26 cellular contexts compared by ENCODE assay signal in genomic region chr7:20738517-20739481, GRCh38. TPM values are rescaled to one million over a fixed set of nuclear protein-coding genes. Genes with fewer than 3 reads are reported as not detected.
DNase-seq lines count a peak whose midpoint lies in the region; ATAC-seq, FAIRE-seq and TF ChIP-seq lines count a peak whose summit lies in the region.
"Had no signal": no experiment of that assay in that cellular context is flagged by ENCODE, and none has a peak within 500 bp of the region (broad histone marks: within the 10 kb centered on the region; RNA-seq: fewer than 3 reads in every experiment).

No MANE protein-coding gene starts in this region.

- no peaks in the 10 kb centered on the region for H3K9me3 ChIP-seq in H1 (ENCODE audit: insufficient read depth in 2 of 2, low read depth in 1 of 2, low read length in 1 of 2)
- H3K9me3 ChIP-seq: gastroesophageal sphincter, tibial artery had no signal

- H3K14ac ChIP-seq in H1 (ENCODE audit: insufficient read length): no peak overlapping the region

- no peak for TF ChIP-seq CTCF in H1 (IDR thresholded peaks at IDR 0.05; ENCODE audit: control extremely low read depth in 1 of 3, insufficient read depth in 1 of 3, low read depth in 1 of 3, low read length in 3 of 3)
- no peak for TF ChIP-seq CTCF in MCF 10A (IDR thresholded peaks at IDR 0.05; ENCODE audit: unreplicated experiment)

- H3K36me3 Mint-ChIP-seq in MCF 10A (ENCODE audit: insufficient read depth, unreplicated experiment): no peaks in the 10 kb centered on the region

- FAIRE-seq in H1 (lab: Jason Lieb, UNC): peak; percentile 45
- FAIRE-seq: bronchial epithelial cell had no signal

- no peak overlapping the region for H3K27ac ChIP-seq in H1 (ENCODE audit: low read depth, low read length)
- H3K27ac ChIP-seq: C4-2B, gastroesophageal sphincter, GM23248, tibial artery had no signal

- intact Hi-C loops in MCF 10A (cut with micrococcal nuclease): no loop called here

- no peak overlapping the region for H2BK15ac ChIP-seq in H1 (ENCODE audit: low read length)

- H2AFZ ChIP-seq in H1 (ENCODE audit: low read length): no peak overlapping the region
- H2AFZ ChIP-seq: GM23248 had no signal

- WGBS in H1 (ENCODE audit: extremely low coverage in 1 of 2, insufficient coverage in 1 of 2, insufficient read length in 1 of 2, insufficient replicate concordance in 2 of 2, low coverage in 1 of 2, low lambda C conversion rate in 2 of 2, missing lambda C conversion rate in 1 of 2), 2 experiments: 90% methylated on average over 11 of the region's 11 CpGs; no CpG with 5 or more reads in 1 of the 2 experiments

- no peak overlapping the region for H2AK5ac ChIP-seq in H1 (ENCODE audit: low read depth, low read length)

- H3K4me3 Mint-ChIP-seq in MCF 10A (ENCODE audit: unreplicated experiment): no peak overlapping the region

- H2BK20ac ChIP-seq in H1 (ENCODE audit: low read length): no peak overlapping the region

- no peak overlapping the region for H2BK5ac ChIP-seq in H1 (ENCODE audit: low read depth, low read length)

- POLR2A ChIA-PET in H1 (lab: Charles Lee; ENCODE audit: partially characterized antibody) (no interaction called here), MCF 10A (lab: Yijun Ruan, JAX) (no interaction called here)

- BruUV-seq in MCF 10A (replicated peaks; lab: Mats Ljungman, UMichigan): no TSS peak

- H3K79me1 ChIP-seq in H1 (ENCODE audit: low read depth, low read length): no peaks in the 10 kb centered on the region

- H3K23ac ChIP-seq in H1 (ENCODE audit: insufficient read length): no peak overlapping the region

- H4K5ac ChIP-seq in H1 (ENCODE audit: insufficient read length, low read depth, low read length): no peak overlapping the region

- no peaks in the 10 kb centered on the region for H3K23me2 ChIP-seq in H1 (ENCODE audit: low read depth, low read length)

- H3K18ac ChIP-seq in H1 (ENCODE audit: extremely low read depth, low read length): no peak overlapping the region

- peaks cover 0 to 1% (median 0%) of the 10 kb centered on the region in 4 experiments; a peak in 1 of 7 replicates for H3K27me3 ChIP-seq in H1 (replicated peaks in 1 of 4; ENCODE audit: control insufficient read depth in 3 of 4, extremely low read depth in 1 of 4, insufficient read depth in 3 of 4, low read length in 3 of 4)
- H3K27me3 ChIP-seq in H7 (ENCODE audit: control insufficient read depth, insufficient read depth, low read length): no peaks in the 10 kb centered on the region
- H3K27me3 ChIP-seq: gastroesophageal sphincter, tibial artery had no signal

- no peak overlapping the region for H3K56ac ChIP-seq in H1 (replicated peaks; ENCODE audit: insufficient read length, low read depth, low read length)

- no peaks in the 10 kb centered on the region for H4K20me1 ChIP-seq in H1 (replicated peaks in 1 of 2; ENCODE audit: control insufficient read depth in 1 of 2, insufficient read depth in 2 of 2, low read length in 2 of 2)

- H3K36me3 ChIP-seq in H1 (ENCODE audit: control insufficient read depth in 2 of 4, insufficient read depth in 4 of 4, low read length in 3 of 4) (no peaks in the 10 kb centered on the region), H7 (replicated peaks; ENCODE audit: control insufficient read depth, insufficient read depth, low read length) (no peaks in the 10 kb centered on the region)
- H3K36me3 ChIP-seq: gastroesophageal sphincter, tibial artery had no signal

- no peak overlapping the region for H4K8ac ChIP-seq in H1 (ENCODE audit: extremely low read depth, insufficient read depth, low read length)

- H3K9ac ChIP-seq in H1 (replicated peaks in 1 of 4; ENCODE audit: extremely low read depth in 1 of 4, low read depth in 3 of 4, low read length in 3 of 4): no peak overlapping the region
- H3K9ac ChIP-seq: GM23248 had no signal

- H3K4ac ChIP-seq in H1 (replicated peaks; ENCODE audit: insufficient read length, low read depth, low read length): no peak overlapping the region

- H3K4me1 Mint-ChIP-seq in MCF 10A (ENCODE audit: insufficient read depth, unreplicated experiment): no peaks in the 10 kb centered on the region

- H4K91ac ChIP-seq in H1 (replicated peaks; ENCODE audit: insufficient read length, low read length): no peak overlapping the region

- no peaks in the 10 kb centered on the region for H3K4me1 ChIP-seq in H1 (replicated peaks in 1 of 4; ENCODE audit: control insufficient read depth in 3 of 4, insufficient read depth in 4 of 4, low read length in 3 of 4)
- H3K4me1 ChIP-seq: gastroesophageal sphincter, tibial artery had no signal

- no peaks in the 10 kb centered on the region for H3K79me2 ChIP-seq in H1 (ENCODE audit: control insufficient read depth in 1 of 2, insufficient read depth in 2 of 2, low read length in 2 of 2)

- no peak for TF ChIP-seq RAD21 in H1 (IDR thresholded peaks at IDR 0.05 in 1 of 2, conservative IDR thresholded peaks at IDR 0.05 in 1 of 2; ENCODE audit: low read depth in 2 of 2, low read length in 2 of 2)

- no peak overlapping the region for H2BK120ac ChIP-seq in H1 (replicated peaks; ENCODE audit: low read depth, low read length)

- no peak overlapping the region for H3K4me2 ChIP-seq in H1 (ENCODE audit: insufficient read depth in 1 of 2, low read depth in 2 of 2, low read length in 2 of 2)

- CTCF ChIA-PET in H1 (lab: Charles Lee; ENCODE audit: partially characterized antibody): no interaction called here
- CTCF ChIA-PET in MCF 10A (lab: Yijun Ruan, JAX): interaction anchor here (0.5 kb wide), 1 partner anchor 929 kb away, joined by 4 read pairs; no protein-coding TSS in a partner anchor

- ATAC-seq in GM19324 (IDR thresholded peaks at IDR 0.05; ENCODE audit: low FRiP score, unreplicated experiment): peak; percentile 33
- peak; percentile 37 for ATAC-seq in HG03354 (IDR thresholded peaks at IDR 0.05; ENCODE audit: poor library complexity, severe bottlenecking, unreplicated experiment)
- no peak for ATAC-seq in HG03457 (IDR thresholded peaks at IDR 0.05; ENCODE audit: unreplicated experiment)
- ATAC-seq: gastroesophageal sphincter, SK-N-SH treated with all-trans-retinoic acid at 6 μM for 48 hours had no signal

- TF ChIP-seq POLR2A in H1 (IDR thresholded peaks at IDR 0.05; ENCODE audit: control extremely low read depth in 1 of 2, low read depth in 2 of 2, low read length in 2 of 2): no peak

- H2BK12ac ChIP-seq in H1 (ENCODE audit: low read depth, low read length): no peak overlapping the region

- no peaks in the 10 kb centered on the region for H3K27me3 Mint-ChIP-seq in MCF 10A (ENCODE audit: insufficient read depth, unreplicated experiment)

- H3K4me3 ChIP-seq in H1 (ENCODE audit: extremely low read depth in 1 of 4, insufficient read depth in 2 of 4, low read depth in 3 of 4, low read length in 4 of 4) (no peak overlapping the region), H7 (ENCODE audit: insufficient read depth, low read depth, low read length) (no peak overlapping the region)
- H3K4me3 ChIP-seq: gastroesophageal sphincter, GM23248, tibial artery had no signal

- peak; percentile 27 for DNase-seq in A172 (ENCODE audit: low spot score)
- DNase-seq in H1 (ENCODE audit: low read depth in 1 of 2, low spot score in 2 of 2): no peak
- DNase-seq in H7: no peak
- no peak for DNase-seq in COR-L47 (lab: John Stamatoyannopoulos, UW)
- DNase-seq in MCF 10A (ENCODE audit: unreplicated experiment): no peak
- DNase-seq: activated CD4-positive, CD25-positive, alpha-beta regulatory T cell treated with anti-CD3 and anti-CD28 coated beads, Interleukin-2, amount 50 U/mL, for 72 hours; activated effector memory CD4-positive, alpha-beta T cell treated with Interleukin-2 at 50 U/mL for 16 hours; dermis blood vessel endothelial cell; DMS79 treated with DMSO at 0.1 percent for 48 hours; GM23248; NCI-H1694 treated with DMSO at 0.1 percent for 48 hours; NCI-H2227 treated with DMSO at 0.1 percent for 48 hours; RPMI8226; stimulated activated naive CD4-positive, alpha-beta T cell; tibial artery had no signal

- no peak for TF ChIP-seq EP300 in H1 (IDR thresholded peaks at IDR 0.05; ENCODE audit: borderline replicate concordance in 1 of 2, low read depth in 2 of 2, low read length in 2 of 2)

- H3K9me3 Mint-ChIP-seq in MCF 10A (ENCODE audit: unreplicated experiment): no peaks in the 10 kb centered on the region

- H3K27ac Mint-ChIP-seq in MCF 10A (ENCODE audit: low read depth, unreplicated experiment): no peak overlapping the region

TF ChIP-seq in H1, 55 proteins besides CTCF, POLR2A, EP300 and RAD21:
- TF ChIP-seq NRF1 (IDR thresholded peaks at IDR 0.05; ENCODE audit: low read depth, low read length) (no peak), CEBPB (IDR thresholded peaks at IDR 0.05; ENCODE audit: low read depth, low read length) (peak; percentile 80)

RNA-seq across cellular contexts. Expression of gene SP8, which starts 47.9 kb away (rescaled TPM):
- total RNA-seq in A172 (2014; rRNA removed; shearing (Covaris generic)): 0.71 TPM in 1 of 2 replicates, not detected in the other
- 10.6 and 12.0 TPM in 2 replicates for total RNA-seq in H1 (2021; fragmentation: NEBNext Ultra II Directional; extraction: Animal tissue kit (Norgen Biotek cat#: 25700))
- polyA plus RNA-seq in H1 (2011; rRNA removed): 11.3 and 13.5 TPM in 2 replicates
- 7.9 TPM for polyA plus RNA-seq in H1 (2011; cell fraction: cytosol; rRNA removed)
- polyA plus RNA-seq in H1 (2011; cell fraction: nucleus; rRNA removed): 11.6 TPM
- polyA plus RNA-seq in H1 (2012, experiment 1 of 2): 6.5 to 9.0 TPM (median 6.8 TPM) in 4 replicates
- polyA plus RNA-seq in H1 (2012, experiment 2 of 2): 4.7 TPM
- 3.4 TPM for polyA plus RNA-seq in H1 (2013, experiment 1 of 2)
- polyA plus RNA-seq in H1 (2013, experiment 2 of 2): 2.8 TPM
- 3.4 and 3.8 TPM in 2 replicates for polyA minus RNA-seq in H1 (2011; rRNA and poly(A)+ RNA removed)
- 9.6 TPM for polyA minus RNA-seq in H1 (2011; cell fraction: cytosol; rRNA and poly(A)+ RNA removed)
- polyA minus RNA-seq in H1 (2011; cell fraction: nucleus; rRNA and poly(A)+ RNA removed): 9.8 TPM
- 44.9 and 59.2 TPM in 2 replicates for total RNA-seq in H7 (2014; rRNA removed; shearing (Covaris generic))
- 0.16 and 0.71 TPM in 2 replicates for total RNA-seq in MCF 10A (2022)
- total RNA-seq: A673, bronchial epithelial cell, dermis blood vessel endothelial cell, epithelial cell of proximal tubule, gastroesophageal sphincter, GM23248, mucosa of gallbladder had no signal
- polyA plus RNA-seq: adipose tissue, GM23248 had no signal
